8 cellular contexts compared by ENCODE assay signal in the genomic region with DNA sequence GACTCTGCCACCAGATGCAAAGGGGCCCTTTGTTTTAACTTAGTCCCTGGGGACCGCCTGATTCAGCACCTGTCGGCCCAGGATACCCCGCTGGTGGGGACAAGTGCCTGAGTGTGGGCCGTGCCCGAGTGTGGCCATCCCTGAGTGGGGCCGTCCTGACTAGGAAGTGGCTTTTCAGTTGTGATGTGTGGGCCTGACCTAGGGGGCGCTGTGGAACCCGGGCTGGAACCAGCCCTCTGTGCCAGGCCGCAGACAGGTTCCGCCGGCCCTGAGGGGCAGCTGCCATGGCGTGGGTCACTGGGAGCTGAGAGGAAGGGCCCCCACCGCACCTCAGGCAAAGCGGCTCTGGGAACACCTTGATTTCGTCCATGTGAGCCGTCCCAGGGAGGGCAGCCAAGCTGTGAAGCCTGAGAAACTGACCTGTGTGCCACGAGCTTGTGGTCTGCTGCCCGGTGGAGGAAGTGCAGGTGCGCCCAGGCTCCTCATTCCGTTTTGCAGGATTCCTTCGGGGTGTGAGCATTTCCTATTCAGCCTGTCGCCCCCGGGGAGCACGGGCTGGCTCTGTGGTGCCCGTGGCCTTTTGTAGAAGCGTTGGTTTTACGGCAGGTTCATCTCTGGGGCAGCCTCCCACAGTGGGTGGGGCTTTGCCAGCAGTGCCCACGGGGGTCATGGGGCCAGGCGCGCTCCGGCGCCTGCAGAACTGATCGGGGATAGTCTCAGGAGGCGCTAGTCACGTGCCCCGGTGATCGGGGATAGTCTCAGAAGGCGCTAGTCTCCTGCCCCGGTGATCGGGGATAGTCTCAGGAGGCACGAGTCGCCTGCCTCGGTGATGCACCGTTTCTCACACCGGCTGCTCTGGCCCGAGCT. TPM values are rescaled to one million over a fixed set of nuclear protein-coding genes. Genes with fewer than 3 reads are reported as not detected.
DNase-seq lines count a peak whose midpoint lies in the region; ATAC-seq and TF ChIP-seq lines count a peak whose summit lies in the region.

No MANE protein-coding gene starts in this region.

- no peaks in the 10 kb centered on the region for H3K27me3 Mint-ChIP-seq in activated CD8-positive, alpha-beta T cell treated with anti-CD3 and anti-CD28 coated beads, Interleukin-2, amount 10 ng/mL, durations not matched to agents 7 days and 5 days (ENCODE audit: low read depth)
- H3K27me3 Mint-ChIP-seq in neural crest cell (ENCODE audit: low read depth), result peaks cover 22% of the 10 kb centered on the region

- DNase-seq in NCI-H524 (lab: John Stamatoyannopoulos, UW), result peak; percentile 66 to 69
- no peak for DNase-seq in NCI-H524 treated with DMSO at 0.1 percent for 48 hours (lab: John Stamatoyannopoulos, UW)
- peak; percentile 14 for DNase-seq in NCI-H345 treated with DMSO at 0.1 percent for 48 hours (lab: John Stamatoyannopoulos, UW; ENCODE audit: unreplicated experiment)
- DNase-seq in activated CD8-positive, alpha-beta T cell treated with anti-CD3 and anti-CD28 coated beads, Interleukin-2, amount 10 ng/mL, durations not matched to agents 7 days and 5 days, result peak; percentile 67
- DNase-seq in erythroblast (lab: John Stamatoyannopoulos, UW), result peak; percentile 54 to 60
- peak; percentile 68 for DNase-seq in neural crest cell (ENCODE audit: low read depth, low spot score)
- DNase-seq in ureter (ENCODE audit: low spot score), result peak; percentile 67
- DNase-seq in NCI-H128 (lab: John Stamatoyannopoulos, UW; ENCODE audit: unreplicated experiment), result no peak

- TF ChIP-seq CTCF in neural crest cell (conservative IDR thresholded peaks at IDR 0.05), result peak; percentile 74

- no peaks in the 10 kb centered on the region for H3K9me3 Mint-ChIP-seq in activated CD8-positive, alpha-beta T cell treated with anti-CD3 and anti-CD28 coated beads, Interleukin-2, amount 10 ng/mL, durations not matched to agents 7 days and 5 days (ENCODE audit: insufficient read depth)
- H3K9me3 Mint-ChIP-seq in neural crest cell, result no peaks in the 10 kb centered on the region

- CTCF ChIA-PET in activated CD8-positive, alpha-beta T cell treated with anti-CD3 and anti-CD28 coated beads, Interleukin-2, amount 10 ng/mL, durations not matched to agents 7 days and 5 days (lab: Charles Lee), result interaction anchor here (0.7 to 1.4 kb wide), 4 partner anchors 13 to 134 kb away, joined by 3 to 4 read pairs (median 4); no protein-coding TSS in a partner anchor

- TF ChIP-seq POLR2A in erythroblast (IDR thresholded peaks at IDR 0.05; ENCODE audit: low read length), result peak; percentile 27

- POLR2A ChIA-PET in activated CD8-positive, alpha-beta T cell treated with anti-CD3 and anti-CD28 coated beads, Interleukin-2, amount 10 ng/mL, durations not matched to agents 7 days and 5 days (lab: Charles Lee), result no interaction called here

- peak overlapping the region; percentile 38 for H3K4me3 Mint-ChIP-seq in activated CD8-positive, alpha-beta T cell treated with anti-CD3 and anti-CD28 coated beads, Interleukin-2, amount 10 ng/mL, durations not matched to agents 7 days and 5 days
- H3K4me3 Mint-ChIP-seq in neural crest cell, result peak overlapping the region; percentile 92

- peaks cover 50% of the 10 kb centered on the region for H3K4me1 Mint-ChIP-seq in activated CD8-positive, alpha-beta T cell treated with anti-CD3 and anti-CD28 coated beads, Interleukin-2, amount 10 ng/mL, durations not matched to agents 7 days and 5 days (ENCODE audit: low read depth)
- peaks cover 50% of the 10 kb centered on the region for H3K4me1 Mint-ChIP-seq in neural crest cell

- ATAC-seq in activated CD8-positive, alpha-beta T cell treated with anti-CD3 and anti-CD28 coated beads, Interleukin-2, amount 10 ng/mL, durations not matched to agents 7 days and 5 days, result peak; percentile 44

- peak overlapping the region; percentile 56 for H3K27ac Mint-ChIP-seq in activated CD8-positive, alpha-beta T cell treated with anti-CD3 and anti-CD28 coated beads, Interleukin-2, amount 10 ng/mL, durations not matched to agents 7 days and 5 days
- H3K27ac Mint-ChIP-seq in neural crest cell (ENCODE audit: unreplicated experiment), result no peak overlapping the region

- H3K36me3 Mint-ChIP-seq in activated CD8-positive, alpha-beta T cell treated with anti-CD3 and anti-CD28 coated beads, Interleukin-2, amount 10 ng/mL, durations not matched to agents 7 days and 5 days (ENCODE audit: low read depth), result peaks cover 41% of the 10 kb centered on the region
- peaks cover 28% of the 10 kb centered on the region for H3K36me3 Mint-ChIP-seq in neural crest cell (ENCODE audit: low read depth)

RNA-seq across cellular contexts. Expression of gene RPL13, which starts 5.3 kb away (rescaled TPM):
- 1,000 to 10,000 TPM; 1,842 to 1,844 TPM for total RNA-seq in activated CD8-positive, alpha-beta T cell treated with anti-CD3 and anti-CD28 coated beads, Interleukin-2, amount 10 ng/mL, durations not matched to agents 7 days and 5 days
- total RNA-seq in neural crest cell, result 2,012 and 2,013 TPM in 2 replicates
- total RNA-seq in ureter, result 2,389 TPM

RNA-seq across cellular contexts. Expression of gene CPNE7, which starts 9.8 kb away (rescaled TPM):
- 1 to 10 TPM; 1.1 to 1.8 TPM for total RNA-seq in activated CD8-positive, alpha-beta T cell treated with anti-CD3 and anti-CD28 coated beads, Interleukin-2, amount 10 ng/mL, durations not matched to agents 7 days and 5 days
- total RNA-seq in neural crest cell (2.7 and 3.1 TPM in 2 replicates), ureter (16.2 TPM)

RNA-seq across cellular contexts. Expression of gene DPEP1, which starts 47.7 kb away (rescaled TPM):
- total RNA-seq in activated CD8-positive, alpha-beta T cell treated with anti-CD3 and anti-CD28 coated beads, Interleukin-2, amount 10 ng/mL, durations not matched to agents 7 days and 5 days, result not detected
- total RNA-seq in neural crest cell (0.21 and 0.41 TPM in 2 replicates), ureter (0.75 TPM)

RNA-seq across cellular contexts. Expression of gene SPG7, which starts 57.5 kb away (rescaled TPM):
- total RNA-seq in activated CD8-positive, alpha-beta T cell treated with anti-CD3 and anti-CD28 coated beads, Interleukin-2, amount 10 ng/mL, durations not matched to agents 7 days and 5 days, result 10 to 100 TPM; 94.7 to 98.4 TPM
- total RNA-seq in neural crest cell (134 and 137 TPM in 2 replicates), ureter (132 TPM)

Comparison
In these comparisons a context has a peak if more than half of its experiments do, and no peak if none do; other contexts are left out.
1. DNase-seq: peak in NCI-H524 (2 of 2), NCI-H345 treated with DMSO at 0.1 percent for 48 hours (single experiment), activated CD8-positive, alpha-beta T cell treated with anti-CD3 and anti-CD28 coated beads, Interleukin-2, amount 10 ng/mL, durations not matched to agents 7 days and 5 days (single experiment), erythroblast (2 of 2), neural crest cell (single experiment) and ureter (single experiment); none in NCI-H524 treated with DMSO at 0.1 percent for 48 hours (single experiment) and NCI-H128 (single experiment).